Comparison of ENCODE assay signal across 16 cellular contexts in the genomic region with DNA sequence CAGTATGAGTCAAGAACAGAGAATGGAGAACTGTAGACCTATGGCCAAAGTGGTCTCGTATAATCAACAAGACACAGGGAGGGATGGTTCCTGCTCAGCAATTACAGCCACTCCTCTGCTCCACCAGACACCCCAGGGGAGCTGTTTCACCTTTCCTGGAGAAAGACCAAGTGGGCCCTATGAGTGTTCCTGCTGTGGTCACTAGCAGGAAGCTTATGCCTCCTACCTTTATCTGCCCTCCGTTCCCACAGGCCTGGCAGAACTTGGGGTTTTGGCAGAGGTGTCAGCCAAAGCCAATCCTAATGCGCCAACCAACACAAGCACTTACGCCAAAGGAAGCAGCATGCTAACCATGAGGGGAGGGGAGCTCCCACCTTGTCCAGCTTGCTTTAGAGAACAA. TPM values are rescaled to one million over a fixed set of nuclear protein-coding genes. Genes with fewer than 3 reads are reported as not detected.
A peak's percentile ranks its signal among the peaks of the same experiment; 100 is the strongest.
DNase-seq lines count a peak whose midpoint lies in the region; ATAC-seq, FAIRE-seq and TF ChIP-seq lines count a peak whose summit lies in the region.
"Had no signal": no experiment of that assay in that cellular context is flagged by ENCODE, and none has a peak within 500 bp of the region (broad histone marks: within the 10 kb centered on the region; RNA-seq: fewer than 3 reads in every experiment).

No MANE protein-coding gene starts in this region.

- DNase-seq in CMK (ENCODE audit: low read depth) (peak; percentile 47), MG63 (peak; percentile 33), K562 (ENCODE audit: extremely low read depth in 1 of 4, low spot score in 3 of 4) (no peak), kidney tubule cell (ENCODE audit: low spot score) (peak; percentile 47), DMS 273 (lab: John Stamatoyannopoulos, UW; ENCODE audit: unreplicated experiment) (no peak), NCI-H526 (lab: John Stamatoyannopoulos, UW) (no peak), KG1 (lab: John Stamatoyannopoulos, UW) (no peak), GOT3 (lab: John Stamatoyannopoulos, UW) (no peak)
- DNase-seq: activated CD4-positive, alpha-beta T cell treated with anti-CD3 and anti-CD28 coated beads for 48 hours; activated naive CD4-positive, alpha-beta T cell treated with anti-CD3 and anti-CD28 coated beads, Interleukin-2, amount 50 U/mL, for 16 hours; mesendoderm had no signal

- POLR2A ChIA-PET in K562 (lab: Yijun Ruan, JAX): interaction anchor here (0.8 to 1.4 kb wide), 2 partner anchors 11 to 226 kb away, joined by 4 read pairs; no protein-coding TSS in a partner anchor

- H3K27ac ChIP-seq in K562 (ENCODE audit: extremely low read depth, low read depth, low read length): no peak overlapping the region
- H3K27ac ChIP-seq: BLaER1 had no signal

- CTCF ChIA-PET in K562 (lab: Yijun Ruan, JAX; ENCODE audit: low intra/inter-chr PET ratio): no interaction called here

- H3K4me3 ChIP-seq in MG63: no peak overlapping the region
- no peak overlapping the region for H3K4me3 ChIP-seq in K562
- H3K4me3 ChIP-seq: BLaER1, ovary, SJSA1 had no signal

- H4K20me1 ChIP-seq in K562 (replicated peaks; ENCODE audit: control insufficient read depth, insufficient read depth, low read length): no peaks in the 10 kb centered on the region; the same call in 1 of the 2 replicates

- no peak overlapping the region for H3K4me2 ChIP-seq in K562 (ENCODE audit: insufficient read depth, low read length)
- H3K4me2 ChIP-seq: BLaER1 had no signal

- ATAC-seq in K562: peak; percentile 56
- ATAC-seq: stimulated activated memory B cell treated with anti-CD40 and anti-IgM and Interleukin-4, amounts not matched to agents 10 μg/mL and 1 μg/mL and 100 μg/mL, for 72 hours had no signal

- no peaks in the 10 kb centered on the region for H3K9me1 ChIP-seq in K562 (ENCODE audit: control insufficient read depth, insufficient read depth, low read length)

- H3K36me3 ChIP-seq in MG63: peaks cover 27% of the 10 kb centered on the region
- peaks cover 23% of the 10 kb centered on the region; the same call in 2 of the 3 replicates for H3K36me3 ChIP-seq in K562 (ENCODE audit: control insufficient read depth, insufficient read depth, low read length)
- H3K36me3 ChIP-seq: ovary had no signal

- H3K79me2 ChIP-seq in K562 (ENCODE audit: control insufficient read depth, insufficient read depth, low read length): no peaks in the 10 kb centered on the region

- H3K27me3 ChIP-seq in MG63: no peaks in the 10 kb centered on the region
- no peaks in the 10 kb centered on the region for H3K27me3 ChIP-seq in K562 (ENCODE audit: control insufficient read depth in 2 of 2, insufficient read depth in 2 of 2, low read length in 2 of 2)
- H3K27me3 ChIP-seq: BLaER1, ovary, SJSA1 had no signal

- in situ Hi-C loops in K562 (cut with MboI): no loop called here

- no peak for TF ChIP-seq RAD21 in K562 (CRISPR knock-in tag; conservative IDR thresholded peaks at IDR 0.05 in 1 of 2, IDR thresholded peaks at IDR 0.05 in 1 of 2)

- H3K9ac ChIP-seq in K562 (ENCODE audit: insufficient read depth in 1 of 2, low read depth in 2 of 2, low read length in 2 of 2): no peak overlapping the region
- H3K9ac ChIP-seq: BLaER1 had no signal

- peaks cover 2 to 23% of the 10 kb centered on the region in 2 experiments; a peak in 3 of 5 replicates for H3K4me1 ChIP-seq in K562 (replicated peaks in 1 of 2; ENCODE audit: control insufficient read depth in 2 of 2, insufficient read depth in 2 of 2, low read length in 2 of 2)

- intact Hi-C loops in K562 (cut with micrococcal nuclease): no loop called here

- no peak overlapping the region for H2AFZ ChIP-seq in K562 (ENCODE audit: low read depth, low read length)

- TF ChIP-seq POLR2A in K562 (conservative IDR thresholded peaks at IDR 0.05): no peak

- TF ChIP-seq CTCF in K562 (IDR thresholded peaks at IDR 0.05 in 2 of 3, conservative IDR thresholded peaks at IDR 0.05 in 1 of 3; ENCODE audit: insufficient read depth in 2 of 3, low read depth in 1 of 3, low read length in 3 of 3): no peak

- WGBS in K562 (ENCODE audit: insufficient coverage, low coverage, missing lambda C conversion rate): 82% methylated on average over 4 of the region's 4 CpGs

- FAIRE-seq in K562 (lab: Jason Lieb, UNC): no peak
- FAIRE-seq: G401.6 had no signal

- no peak for TF ChIP-seq EP300 in K562 (IDR thresholded peaks at IDR 0.05; ENCODE audit: low read length)

- H3K9me3 ChIP-seq in MG63: no peaks in the 10 kb centered on the region
- H3K9me3 ChIP-seq in K562 (replicated peaks; ENCODE audit: control insufficient read depth, insufficient read depth, low read depth, low read length): no peaks in the 10 kb centered on the region
- H3K9me3 ChIP-seq: BLaER1, ovary, SJSA1 had no signal

- BruUV-seq in K562 (replicated peaks; lab: Mats Ljungman, UMichigan): no TSS peak

TF ChIP-seq in K562, 482 proteins besides CTCF, POLR2A, EP300 and RAD21:
- no peak for TF ChIP-seq PREB (CRISPR knock-in tag; IDR thresholded peaks at IDR 0.05)
- 0 out of 2 replicates have a peak, but pooled peaks have one; percentile 45 for TF ChIP-seq CREB3 (tag; conservative IDR thresholded peaks at IDR 0.05; ENCODE audit: low read depth)

RNA-seq across cellular contexts. Expression of gene XPNPEP1, which starts 31.2 kb away (rescaled TPM):
- 63.4 and 130 TPM in 2 replicates for total RNA-seq in MG63 (2014; rRNA removed; shearing (Covaris generic); ENCODE audit: low replicate concordance)
- total RNA-seq in K562 (2011; cell fraction: chromatin; rRNA removed; ENCODE audit: low replicate concordance): 76.3 and 157 TPM in 2 replicates
- total RNA-seq in K562 (2011; cell fraction: nucleolus; rRNA removed): 77.2 and 79.0 TPM in 2 replicates
- total RNA-seq in K562 (2011; cell fraction: nucleoplasm; rRNA removed): 76.5 and 76.6 TPM in 2 replicates
- 40.1 and 50.2 TPM in 2 replicates for total RNA-seq in K562 (2014; rRNA removed)
- total RNA-seq in K562 (2014; rRNA removed; fragmentation: Illumina TruSeq; extraction: Trizol): 37.7 and 39.8 TPM in 2 replicates
- 35.6 and 39.1 TPM in 2 replicates for total RNA-seq in K562 (2015; rRNA removed; fragmentation: Illumina TruSeq; extraction: Trizol)
- total RNA-seq in K562 (2021): 32.8 and 43.0 TPM in 2 replicates
- 93.5 and 120 TPM in 2 replicates for polyA plus RNA-seq in K562 (2011; rRNA removed)
- polyA plus RNA-seq in K562 (2011; cell fraction: cytosol; rRNA removed): 250 and 271 TPM in 2 replicates
- 148 and 194 TPM in 2 replicates for polyA plus RNA-seq in K562 (2011; cell fraction: nucleus; rRNA removed)
- 29.6 and 49.8 TPM in 2 replicates for polyA plus RNA-seq in K562 (2012)
- polyA plus RNA-seq in K562 (2014; fragmentation: Illumina TruSeq; extraction: Trizol): 62.6 and 66.5 TPM in 2 replicates
- polyA plus RNA-seq in K562 (2014; fragmentation: Nextera tagmentation; extraction: Ambion mirVana): 10 to 100 TPM; 24.2 to 50.6 TPM
- 42.2 and 58.7 TPM in 2 replicates for polyA plus RNA-seq in K562 (2014; rRNA removed)
- 159 and 165 TPM in 2 replicates for polyA minus RNA-seq in K562 (2011; rRNA and poly(A)+ RNA removed)
- 75.6 and 82.5 TPM in 2 replicates for polyA minus RNA-seq in K562 (2011; cell fraction: cytosol; rRNA and poly(A)+ RNA removed)
- 67.7 and 116 TPM in 2 replicates for polyA minus RNA-seq in K562 (2011; cell fraction: nucleus; rRNA and poly(A)+ RNA removed)

Comparison
In these comparisons a context has a peak if more than half of its experiments do, and no peak if none do; other contexts are left out.
1. DNase-seq: peak in CMK (single experiment), MG63 (single experiment) and kidney tubule cell (single experiment); none in K562 (0 of 4), DMS 273 (single experiment), NCI-H526 (0 of 2), KG1 (single experiment) and GOT3 (single experiment).